16 cellular contexts compared by ENCODE assay signal in the genomic region with DNA sequence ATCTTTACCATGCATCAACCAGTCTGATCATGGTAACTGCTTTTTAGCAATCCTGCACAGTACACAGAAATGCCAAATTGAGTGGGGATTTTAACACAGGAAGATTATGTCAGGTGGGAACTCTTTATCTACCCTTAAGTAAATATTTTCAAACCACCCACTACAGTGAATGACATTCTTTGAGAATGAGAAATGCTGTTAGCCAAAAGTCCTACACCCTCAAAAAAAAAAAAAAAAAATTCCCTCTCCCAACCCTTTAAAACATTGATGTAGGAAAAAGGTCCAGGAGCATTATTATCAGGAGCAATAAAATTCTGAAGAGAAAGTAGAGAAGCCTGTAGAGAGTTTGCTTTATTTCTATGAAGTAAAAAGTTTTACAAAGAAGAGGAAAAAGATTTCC.
DNase-seq lines count a peak whose midpoint lies in the region; ATAC-seq and TF ChIP-seq lines count a peak whose summit lies in the region.
"Had no signal": no experiment of that assay in that cellular context is flagged by ENCODE, and none has a peak within 500 bp of the region (broad histone marks: within the 10 kb centered on the region; RNA-seq: fewer than 3 reads in every experiment).

No MANE protein-coding gene starts in this region.

- H3K9me3 Mint-ChIP-seq in progenitor cell of endocrine pancreas (ENCODE audit: low read depth): peaks cover 6% of the 10 kb centered on the region
- H3K9me3 Mint-ChIP-seq: activated B cell treated with CpG ODN at 0.5 μM for 24 hours had no signal

- no peaks in the 10 kb centered on the region for H3K36me3 ChIP-seq in Panc1 (ENCODE audit: control insufficient read depth, insufficient read depth, low read length)

- DNase-seq in GM03348 (ENCODE audit: low spot score) (peak; percentile 26), Panc1 (ENCODE audit: low read depth, low spot score) (no peak), epithelial cell of esophagus (ENCODE audit: low read depth) (peak; percentile 18), progenitor cell of endocrine pancreas (ENCODE audit: low spot score, unreplicated experiment) (no peak), foreskin keratinocyte (no peak), pons (ENCODE audit: low spot score) (no peak), NCI-H2196 treated with DMSO at 0.1 percent for 48 hours (lab: John Stamatoyannopoulos, UW; ENCODE audit: unreplicated experiment) (no peak)
- DNase-seq: activated B cell treated with CpG ODN at 0.5 μM for 24 hours, H7, midbrain, MM.1S, NCI-H2081, nucleus accumbens had no signal

- H3K4me3 ChIP-seq in Panc1 (ENCODE audit: low read depth in 2 of 2, low read length in 2 of 2): no peak overlapping the region
- H3K4me3 ChIP-seq in epithelial cell of esophagus (ENCODE audit: low read length): no peak overlapping the region

- TSS peak; percentile 37 for BruUV-seq in Panc1 (replicated peaks; lab: Mats Ljungman, UMichigan)

- no peak for ATAC-seq in Panc1
- no peak for ATAC-seq in foreskin keratinocyte
- ATAC-seq in HG02642 (IDR thresholded peaks at IDR 0.05; ENCODE audit: poor library complexity, unreplicated experiment): no peak

- CTCF ChIA-PET in Panc1 (lab: Charles Lee): no interaction called here

- H3K4me1 ChIP-seq in Panc1 (ENCODE audit: control insufficient read depth, insufficient read depth, low read length) (peaks cover 5% of the 10 kb centered on the region), foreskin keratinocyte (peaks cover 25% of the 10 kb centered on the region)

- in situ Hi-C loops in Panc1 (cut with HindIII; ENCODE audit: low pct_unique_long_range_greater_than_20kb, low sequenced_read_pairs): no loop called here

- no peaks in the 10 kb centered on the region for H3K9me3 ChIP-seq in Panc1 (ENCODE audit: control insufficient read depth, insufficient read depth, low read depth, low read length)

- no peak for TF ChIP-seq CTCF in Panc1 (IDR thresholded peaks at IDR 0.05)
- TF ChIP-seq CTCF in epithelial cell of esophagus (IDR thresholded peaks at IDR 0.05; ENCODE audit: insufficient read depth, low read depth, low read length, missing control alignments): no peak
- no peak for TF ChIP-seq CTCF in progenitor cell of endocrine pancreas (IDR thresholded peaks at IDR 0.05; ENCODE audit: unreplicated experiment)
- TF ChIP-seq CTCF in foreskin keratinocyte (conservative IDR thresholded peaks at IDR 0.05): no peak

- POLR2A ChIA-PET in Panc1 (lab: Charles Lee): no interaction called here

- peaks cover 10% of the 10 kb centered on the region for H3K36me3 Mint-ChIP-seq in progenitor cell of endocrine pancreas (ENCODE audit: insufficient read depth)
- H3K36me3 Mint-ChIP-seq: activated naive CD4-positive, alpha-beta T cell treated with anti-CD3 and anti-CD28 coated beads, Interleukin-2, amount 50 U/mL, for 24 hours had no signal

- H3K4me1 Mint-ChIP-seq in progenitor cell of endocrine pancreas (ENCODE audit: low read depth): peaks cover 30% of the 10 kb centered on the region

- no peak overlapping the region for H3K4me3 Mint-ChIP-seq in progenitor cell of endocrine pancreas (ENCODE audit: low read depth)
- H3K4me3 Mint-ChIP-seq: activated B cell treated with CpG ODN at 0.5 μM for 24 hours; activated naive CD4-positive, alpha-beta T cell treated with anti-CD3 and anti-CD28 coated beads, Interleukin-2, amount 50 U/mL, for 24 hours had no signal

- peak overlapping the region; percentile 77 for H3K27ac Mint-ChIP-seq in progenitor cell of endocrine pancreas
- H3K27ac Mint-ChIP-seq: activated B cell treated with CpG ODN at 0.5 μM for 24 hours; activated naive CD4-positive, alpha-beta T cell treated with anti-CD3 and anti-CD28 coated beads, Interleukin-2, amount 50 U/mL, for 24 hours had no signal

- intact Hi-C loops in Panc1 (cut with micrococcal nuclease; ENCODE audit: unreplicated experiment): no loop called here

- no peaks in the 10 kb centered on the region for H3K27me3 Mint-ChIP-seq in progenitor cell of endocrine pancreas
- H3K27me3 Mint-ChIP-seq: activated B cell treated with CpG ODN at 0.5 μM for 24 hours; activated naive CD4-positive, alpha-beta T cell treated with anti-CD3 and anti-CD28 coated beads, Interleukin-2, amount 50 U/mL, for 24 hours had no signal

- H3K27me3 ChIP-seq in Panc1 (ENCODE audit: control insufficient read depth, insufficient read depth, low read length): no peaks in the 10 kb centered on the region
- no peaks in the 10 kb centered on the region for H3K27me3 ChIP-seq in foreskin keratinocyte

- H3K27ac ChIP-seq in Panc1 (ENCODE audit: low read length): no peak overlapping the region
- no peak overlapping the region for H3K27ac ChIP-seq in foreskin keratinocyte
- H3K27ac ChIP-seq: HL-60 had no signal

Comparison
In these comparisons a context has a peak if more than half of its experiments do, and no peak if none do; other contexts are left out.
1. DNase-seq: peak in GM03348 (single experiment) and epithelial cell of esophagus (single experiment); none in Panc1 (single experiment), progenitor cell of endocrine pancreas (single experiment), foreskin keratinocyte (0 of 2), pons (single experiment) and NCI-H2196 treated with DMSO at 0.1 percent for 48 hours (single experiment).